15 cellular contexts compared by ENCODE assay signal in the genomic region with DNA sequence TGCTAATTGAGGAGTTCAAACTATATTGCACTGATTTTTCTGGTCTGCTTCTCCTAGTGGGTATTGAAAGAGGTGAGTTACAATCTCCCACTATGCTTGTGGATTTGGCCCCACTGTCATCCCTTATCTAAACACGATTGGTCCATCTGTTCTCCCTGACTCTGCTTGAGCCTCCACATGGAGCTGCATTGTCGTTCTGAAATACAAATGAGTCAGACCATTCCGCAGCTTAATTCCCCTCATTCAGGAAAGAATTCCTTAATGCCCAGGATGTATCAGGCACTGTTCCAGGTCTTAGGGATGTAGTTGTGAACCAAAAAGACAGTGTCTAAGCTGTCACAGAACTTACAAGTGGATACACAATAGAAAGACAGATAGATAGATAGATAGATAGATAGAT.
DNase-seq lines count a peak whose midpoint lies in the region; TF ChIP-seq lines count a peak whose summit lies in the region.
"Had no signal": no experiment of that assay in that cellular context is flagged by ENCODE, and none has a peak within 500 bp of the region (broad histone marks: within the 10 kb centered on the region; RNA-seq: fewer than 3 reads in every experiment).

No MANE protein-coding gene starts in this region.

- DNase-seq in HFF-Myc (ENCODE audit: extremely low read depth, low read depth) (peak; percentile 31), NCI-H82 treated with DMSO at 0.1 percent for 48 hours (lab: John Stamatoyannopoulos, UW; ENCODE audit: unreplicated experiment) (peak; percentile 46), chondrocyte (ENCODE audit: low spot score) (no peak), KBM-7 (no peak), NCI-H446 treated with DMSO at 0.1 percent for 48 hours (lab: John Stamatoyannopoulos, UW) (no peak), hepatic stellate cell (ENCODE audit: low spot score) (no peak)
- no peak for DNase-seq in stimulated activated CD4-positive, alpha-beta T cell treated with anti-CD3 and anti-CD28 coated beads, Interleukin-1b, Interleukin-23, amount 100 ng/mL, for 48 hours
- DNase-seq: C1 segment of cervical spinal cord; Calu3; CD4-positive, alpha-beta T cell; DMS 273 treated with DMSO at 0.1 percent for 48 hours; GOT3; HFFc6 had no signal

- TF ChIP-seq CTCF in HFF-Myc (IDR thresholded peaks at IDR 0.05; ENCODE audit: low read depth, low read length, missing control alignments) (no peak), chondrocyte (IDR thresholded peaks at IDR 0.05) (no peak)

- H3K4me3 Mint-ChIP-seq in chondrocyte (ENCODE audit: unreplicated experiment) = no peak overlapping the region
- H3K4me3 Mint-ChIP-seq: B cell; CD4-positive, alpha-beta T cell; HFFc6 had no signal

- H3K4me3 ChIP-seq in HFF-Myc (replicated peaks; ENCODE audit: low read depth, low read length) = no peak overlapping the region
- H3K4me3 ChIP-seq: HAP-1 had no signal

- no peaks in the 10 kb centered on the region for H3K9me3 Mint-ChIP-seq in chondrocyte (ENCODE audit: low read depth)
- H3K9me3 Mint-ChIP-seq: CD4-positive, alpha-beta T cell had no signal

- in situ Hi-C loops in KBM-7 (cut with MboI; ENCODE audit: low pct_unique_long_range_greater_than_20kb, low sequenced_read_pairs) = no loop called here

- H3K27me3 Mint-ChIP-seq in chondrocyte (ENCODE audit: low read depth) = no peaks in the 10 kb centered on the region

- H3K4me1 Mint-ChIP-seq in chondrocyte (ENCODE audit: low read depth) = peaks cover 17% of the 10 kb centered on the region
- H3K4me1 Mint-ChIP-seq: B cell had no signal

- H3K36me3 Mint-ChIP-seq in chondrocyte (ENCODE audit: low read depth) = no peaks in the 10 kb centered on the region

- H3K27ac Mint-ChIP-seq in chondrocyte (ENCODE audit: unreplicated experiment) = peak overlapping the region; percentile 49
- H3K27ac Mint-ChIP-seq: B cell; CD4-positive, alpha-beta T cell; HFFc6 had no signal

Comparison
In these comparisons a context has a peak if more than half of its experiments do, and no peak if none do; other contexts are left out.
1. DNase-seq: peak in HFF-Myc (single experiment) and NCI-H82 treated with DMSO at 0.1 percent for 48 hours (single experiment); none in chondrocyte (single experiment), stimulated activated CD4-positive, alpha-beta T cell treated with anti-CD3 and anti-CD28 coated beads, Interleukin-1b, Interleukin-23, amount 100 ng/mL, for 48 hours (single experiment), KBM-7 (single experiment), NCI-H446 treated with DMSO at 0.1 percent for 48 hours (single experiment) and hepatic stellate cell (single experiment).